ENCODE assay signal across 35 cellular contexts in the genomic region with DNA sequence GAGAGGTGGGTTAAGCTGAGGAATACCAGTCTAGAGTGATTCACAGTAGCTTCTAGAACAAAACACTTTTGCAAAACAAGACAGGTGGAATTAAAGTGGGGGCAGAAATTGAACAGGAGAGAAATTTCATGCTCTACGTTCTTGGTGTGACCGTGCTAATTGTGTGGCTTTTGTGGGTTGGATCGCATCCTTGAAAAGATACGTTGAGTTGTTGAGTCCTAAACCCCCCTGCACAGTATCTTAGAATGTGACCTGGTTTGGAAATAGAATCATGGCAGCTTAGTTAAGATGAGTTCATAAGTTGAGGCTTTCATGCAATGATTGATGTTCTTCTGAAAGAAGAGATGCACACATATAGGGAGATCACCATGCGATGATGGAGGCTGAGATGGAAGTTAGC.
"Had no signal": no experiment of that assay in that cellular context is flagged by ENCODE, and none has a peak within 500 bp of the region (broad histone marks: within the 10 kb centered on the region; RNA-seq: fewer than 3 reads in every experiment).

No MANE protein-coding gene starts in this region.

- H3K27ac Mint-ChIP-seq: activated B cell treated with CpG ODN at 0.5 μM for 24 hours; activated CD4-positive, alpha-beta memory T cell treated with anti-CD3 and anti-CD28 coated beads for 36 hours; activated CD4-positive, alpha-beta T cell treated with anti-CD3 and anti-CD28 coated beads, Interleukin-2, amount 10 ng/mL, durations not matched to agents 24 days and 14 days; activated CD8-positive, alpha-beta T cell treated with anti-CD3 and anti-CD28 coated beads for 36 hours; activated naive CD4-positive, alpha-beta T cell treated with anti-CD3 and anti-CD28 coated beads, Interleukin-2, amount 10 ng/mL, durations not matched to agents 7 days and 5 days; activated naive CD4-positive, alpha-beta T cell treated with anti-CD3 and anti-CD28 coated beads, Interleukin-2, amount 50 U/mL, for 24 hours; activated naive CD8-positive, alpha-beta T cell; activated naive CD8-positive, alpha-beta T cell treated with anti-CD3 and anti-CD28 coated beads, Interleukin-2, amount 10 ng/mL, durations not matched to agents 7 days and 5 days; activated naive CD8-positive, alpha-beta T cell treated with anti-CD3 and anti-CD28 coated beads, Interleukin-2, amount 50 U/mL, for 24 hours; activated T-cell treated with anti-CD3 and anti-CD28 coated beads, Interleukin-2, amount 50 U/mL, for 72 hours; activated T-helper 1 cell treated with anti-CD3 and anti-CD28 coated beads, Interleukin-12 subunit alpha, Interleukin-12 subunit beta, Interleukin-2, Interleukin-4 antibody, amounts not matched to agents 30 ng/mL and 10 ng/mL and 1 ng/mL, durations not matched to agents 14 hours and 24 hours and 36 hours; activated T-helper 2 cell treated with anti-CD3 and anti-CD28 coated beads, Interferon-gamma antibody, Interleukin-2, Interleukin-4, amounts not matched to agents 10 μg/mL and 5 μg/mL and 100 μg/mL, durations not matched to agents 14 hours and 24 hours and 36 hours; T-helper 1 cell treated with Interleukin-12 subunit alpha and Interleukin-12 subunit beta and Interleukin-4 antibody, amounts not matched to agents 30 μg/mL and 1 μg/mL, for 36 hours; T-helper 2 cell treated with Interferon-gamma antibody and Interleukin-4, amounts not matched to agents 5 μg/mL and 100 μg/mL, for 36 hours had no signal

- H3K9me3 Mint-ChIP-seq: activated B cell treated with CpG ODN at 0.5 μM for 24 hours; activated CD4-positive, alpha-beta memory T cell treated with anti-CD3 and anti-CD28 coated beads for 36 hours; activated CD8-positive, alpha-beta T cell treated with anti-CD3 and anti-CD28 coated beads for 36 hours; activated naive CD4-positive, alpha-beta T cell treated with anti-CD3 and anti-CD28 coated beads, Interleukin-2, amount 10 ng/mL, durations not matched to agents 7 days and 5 days; activated naive CD4-positive, alpha-beta T cell treated with anti-CD3 and anti-CD28 coated beads, Interleukin-2, amount 50 U/mL, for 24 hours; activated naive CD8-positive, alpha-beta T cell treated with anti-CD3 and anti-CD28 coated beads, Interleukin-2, amount 10 ng/mL, durations not matched to agents 7 days and 5 days; activated T-cell treated with anti-CD3 and anti-CD28 coated beads, Interleukin-2, amount 50 U/mL, for 4 hours; activated T-helper 2 cell treated with anti-CD3 and anti-CD28 coated beads, Interferon-gamma antibody, Interleukin-2, Interleukin-4, amounts not matched to agents 10 μg/mL and 5 μg/mL and 100 μg/mL, durations not matched to agents 14 hours and 24 hours and 36 hours; T-helper 2 cell treated with Interferon-gamma antibody and Interleukin-4, amounts not matched to agents 5 μg/mL and 100 μg/mL, for 36 hours had no signal

- H3K4me3 ChIP-seq: ascending aorta, body of pancreas, breast epithelium had no signal

- H3K36me3 Mint-ChIP-seq: activated CD4-positive, alpha-beta memory T cell treated with anti-CD3 and anti-CD28 coated beads for 36 hours; activated naive CD4-positive, alpha-beta T cell treated with anti-CD3 and anti-CD28 coated beads, Interleukin-2, amount 10 ng/mL, durations not matched to agents 7 days and 5 days; activated naive CD4-positive, alpha-beta T cell treated with anti-CD3 and anti-CD28 coated beads, Interleukin-2, amount 50 U/mL, for 24 hours; activated naive CD8-positive, alpha-beta T cell; activated naive CD8-positive, alpha-beta T cell treated with anti-CD3 and anti-CD28 coated beads, Interleukin-2, amount 10 ng/mL, durations not matched to agents 7 days and 5 days had no signal

- H3K4me3 Mint-ChIP-seq: activated B cell treated with CpG ODN at 0.5 μM for 24 hours; activated CD4-positive, alpha-beta memory T cell treated with anti-CD3 and anti-CD28 coated beads for 36 hours; activated CD4-positive, alpha-beta T cell treated with anti-CD3 and anti-CD28 coated beads, Interleukin-2, amount 10 ng/mL, durations not matched to agents 24 days and 14 days; activated CD8-positive, alpha-beta T cell treated with anti-CD3 and anti-CD28 coated beads for 36 hours; activated naive CD4-positive, alpha-beta T cell treated with anti-CD3 and anti-CD28 coated beads, Interleukin-2, amount 10 ng/mL, durations not matched to agents 7 days and 5 days; activated naive CD4-positive, alpha-beta T cell treated with anti-CD3 and anti-CD28 coated beads, Interleukin-2, amount 50 U/mL, for 24 hours; activated naive CD8-positive, alpha-beta T cell; activated naive CD8-positive, alpha-beta T cell treated with anti-CD3 and anti-CD28 coated beads, Interleukin-2, amount 10 ng/mL, durations not matched to agents 7 days and 5 days; activated naive CD8-positive, alpha-beta T cell treated with anti-CD3 and anti-CD28 coated beads, Interleukin-2, amount 50 U/mL, for 24 hours; activated T-cell treated with anti-CD3 and anti-CD28 coated beads, Interleukin-2, amount 50 U/mL, for 4 hours; activated T-cell treated with anti-CD3 and anti-CD28 coated beads, Interleukin-2, amount 50 U/mL, for 72 hours; activated T-helper 1 cell treated with anti-CD3 and anti-CD28 coated beads, Interleukin-12 subunit alpha, Interleukin-12 subunit beta, Interleukin-2, Interleukin-4 antibody, amounts not matched to agents 30 ng/mL and 10 ng/mL and 1 ng/mL, durations not matched to agents 14 hours and 24 hours and 36 hours; T-helper 1 cell treated with Interleukin-12 subunit alpha and Interleukin-12 subunit beta and Interleukin-4 antibody, amounts not matched to agents 30 μg/mL and 1 μg/mL, for 36 hours; T-helper 2 cell treated with Interferon-gamma antibody and Interleukin-4, amounts not matched to agents 5 μg/mL and 100 μg/mL, for 36 hours had no signal

- H3K4me1 Mint-ChIP-seq: activated B cell treated with CpG ODN at 0.5 μM for 24 hours; activated CD4-positive, alpha-beta T cell treated with anti-CD3 and anti-CD28 coated beads, Interleukin-2, amount 10 ng/mL, durations not matched to agents 24 days and 14 days; activated naive CD4-positive, alpha-beta T cell treated with anti-CD3 and anti-CD28 coated beads, Interleukin-2, amount 10 ng/mL, durations not matched to agents 7 days and 5 days; activated naive CD4-positive, alpha-beta T cell treated with anti-CD3 and anti-CD28 coated beads, Interleukin-2, amount 50 U/mL, for 24 hours; activated naive CD8-positive, alpha-beta T cell treated with anti-CD3 and anti-CD28 coated beads, Interleukin-2, amount 10 ng/mL, durations not matched to agents 7 days and 5 days; activated naive CD8-positive, alpha-beta T cell treated with anti-CD3 and anti-CD28 coated beads, Interleukin-2, amount 50 U/mL, for 24 hours had no signal

- H3K27me3 Mint-ChIP-seq: activated B cell treated with CpG ODN at 0.5 μM for 24 hours; activated CD4-positive, alpha-beta memory T cell treated with anti-CD3 and anti-CD28 coated beads for 36 hours; activated CD8-positive, alpha-beta T cell treated with anti-CD3 and anti-CD28 coated beads for 36 hours; activated naive CD4-positive, alpha-beta T cell treated with anti-CD3 and anti-CD28 coated beads, Interleukin-2, amount 50 U/mL, for 24 hours; activated naive CD8-positive, alpha-beta T cell treated with anti-CD3 and anti-CD28 coated beads, Interleukin-2, amount 10 ng/mL, durations not matched to agents 7 days and 5 days; activated naive CD8-positive, alpha-beta T cell treated with anti-CD3 and anti-CD28 coated beads, Interleukin-2, amount 50 U/mL, for 24 hours had no signal

- ATAC-seq: activated CD8-positive, alpha-beta T cell treated with anti-CD3 and anti-CD28 coated beads for 36 hours; activated naive CD8-positive, alpha-beta T cell treated with anti-CD3 and anti-CD28 coated beads, Interleukin-2, amount 50 U/mL, for 24 hours; activated T-cell treated with anti-CD3 and anti-CD28 coated beads, Interleukin-2, amount 50 U/mL, for 4 hours; activated T-cell treated with anti-CD3 and anti-CD28 coated beads, Interleukin-2, amount 50 U/mL, for 72 hours; body of pancreas had no signal

- DNase-seq: activated B cell treated with CpG ODN at 0.5 μM for 24 hours; activated CD4-positive, alpha-beta memory T cell treated with anti-CD3 and anti-CD28 coated beads for 36 hours; activated CD4-positive, alpha-beta T cell treated with anti-CD3 and anti-CD28 coated beads for 4 hours; activated CD4-positive, alpha-beta T cell treated with anti-CD3 and anti-CD28 coated beads, Interleukin-2, amount 10 ng/mL, durations not matched to agents 24 days and 14 days; activated CD4-positive, alpha-beta T cell treated with anti-CD3 and anti-CD28 coated beads, Interleukin-2, amount 50 U/mL, for 1 hour; activated CD4-positive, alpha-beta T cell treated with anti-CD3 and anti-CD28 coated beads, Interleukin-2, amount 50 U/mL, for 4 hours; activated CD4-positive, CD25-positive, alpha-beta regulatory T cell treated with anti-CD3 and anti-CD28 coated beads, Interleukin-2, amount 50 U/mL, for 72 hours; activated CD8-positive, alpha-beta memory T cell treated with anti-CD3 and anti-CD28 coated beads, Interleukin-2, amount 50 U/mL, for 4 hours; activated CD8-positive, alpha-beta T cell treated with anti-CD3 and anti-CD28 coated beads for 36 hours; activated effector memory CD4-positive, alpha-beta T cell treated with Interleukin-2 at 50 U/mL for 16 hours; activated gamma-delta T cell; activated naive CD4-positive, alpha-beta T cell treated with anti-CD3 and anti-CD28 coated beads, Interleukin-2, amount 10 ng/mL, durations not matched to agents 7 days and 5 days; activated naive CD4-positive, alpha-beta T cell treated with Interleukin-2 at 50 U/mL for 16 hours; activated naive CD8-positive, alpha-beta T cell treated with anti-CD3 and anti-CD28 coated beads, Interleukin-2, amount 10 ng/mL, durations not matched to agents 7 days and 5 days; activated naive CD8-positive, alpha-beta T cell treated with anti-CD3 and anti-CD28 coated beads, Interleukin-2, amount 50 U/mL, for 24 hours; activated T-cell treated with anti-CD3 and anti-CD28 coated beads for 4 hours; activated T-cell treated with anti-CD3 and anti-CD28 coated beads, Interleukin-2, amount 50 U/mL, for 1 hour; activated T-cell treated with anti-CD3 and anti-CD28 coated beads, Interleukin-2, amount 50 U/mL, for 4 hours; activated T-cell treated with anti-CD3 and anti-CD28 coated beads, Interleukin-2, amount 50 U/mL, for 72 hours; amygdala; anterior cingulate cortex; body of pancreas; brain microvascular endothelial cell; central memory CD4-positive, alpha-beta T cell; T-helper 1 cell; T-helper 2 cell; T-helper 9 cell had no signal
